Comparison of ENCODE assay signal across 8 cellular contexts in the genomic region with DNA sequence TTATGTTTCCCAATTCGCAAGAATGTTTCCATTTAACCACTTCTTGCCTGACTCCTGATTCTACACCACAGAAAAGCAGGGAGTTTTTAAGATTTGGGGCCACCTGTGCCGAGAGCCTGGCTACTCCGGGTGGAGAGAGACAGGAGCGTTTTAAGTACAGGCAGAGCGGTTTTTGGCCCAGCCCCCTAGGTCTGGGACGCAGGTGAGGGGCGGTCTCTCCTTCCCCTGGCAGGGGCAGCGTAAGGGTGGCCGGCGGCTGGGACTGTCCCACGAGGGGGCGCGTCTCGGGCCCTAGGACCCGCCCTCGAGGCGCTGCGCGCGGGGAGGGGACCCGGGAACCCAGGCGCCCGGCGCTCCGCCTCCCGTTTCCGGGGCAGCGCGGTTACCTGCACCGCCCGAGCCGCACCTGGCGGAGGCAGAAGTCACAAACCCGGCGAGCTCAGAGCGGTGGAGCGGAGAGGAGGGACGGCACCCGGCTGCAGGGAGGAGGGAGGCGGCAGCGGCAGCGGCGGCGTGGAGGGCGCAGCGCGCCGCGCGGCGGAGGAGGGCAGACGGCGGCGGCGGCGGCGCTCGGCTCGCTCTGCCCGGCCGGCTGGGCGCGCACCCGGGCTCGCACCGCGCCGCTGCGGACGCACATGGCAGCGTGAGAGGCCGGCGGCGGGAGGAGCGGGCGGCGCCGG. TPM values are rescaled to one million over a fixed set of nuclear protein-coding genes. Genes with fewer than 3 reads are reported as not detected.
DNase-seq lines count a peak whose midpoint lies in the region; ATAC-seq and TF ChIP-seq lines count a peak whose summit lies in the region.

Gene WWC1 (plus strand): TSS at position 365 of the 680 bp plus-strand sequence. CDS start 508 bp downstream, outside the sequence.

- peak within 1 kb of the TSS; percentile 36; the same call in 1 of the 2 replicates for H3K27ac ChIP-seq in Panc1 (ENCODE audit: low read length)
- H3K27ac ChIP-seq in psoas muscle, result no peak within 1 kb of the TSS

- 0 to 1% (median 1%) methylated on average over 18 to 78 of the region's 78 CpGs for WGBS in psoas muscle, 3 donors

- H3K36me3 ChIP-seq in Panc1 (ENCODE audit: control insufficient read depth, insufficient read depth, low read length), result no peaks in the 10 kb centered on the region
- H3K36me3 ChIP-seq in psoas muscle (ENCODE audit: insufficient read depth in 1 of 2, low read depth in 1 of 2), result no peaks in the 10 kb centered on the region

- in situ Hi-C loops in Panc1 (cut with HindIII; ENCODE audit: low pct_unique_long_range_greater_than_20kb, low sequenced_read_pairs), result no loop called here

- ATAC-seq in GM21360 (IDR thresholded peaks at IDR 0.05; ENCODE audit: unreplicated experiment) (peak; percentile 79), Panc1 (peak; percentile 91), Right ventricle myocardium superior (ENCODE audit: poor library complexity) (peak; percentile 72), psoas muscle (no peak)

- intact Hi-C loops in Panc1 (cut with micrococcal nuclease; ENCODE audit: unreplicated experiment) (no loop called here), Right ventricle myocardium superior (cut with DNase I) (no loop called here), psoas muscle (cut with DNase I) (no loop called here)

- CTCF ChIA-PET in Panc1 (lab: Charles Lee), result interaction anchor here (0.7 to 0.8 kb wide), 3 partner anchors 20 to 596 kb away, joined by 3 to 4 read pairs (median 3); no protein-coding TSS in a partner anchor

- TF ChIP-seq CTCF in Panc1 (IDR thresholded peaks at IDR 0.05) (peak; percentile 52), psoas muscle (IDR thresholded peaks at IDR 0.05) (no peak)

- H3K9me3 ChIP-seq in Panc1 (ENCODE audit: control insufficient read depth, insufficient read depth, low read depth, low read length) (no peaks in the 10 kb centered on the region), psoas muscle (no peaks in the 10 kb centered on the region)

- peaks cover 31% of the 10 kb centered on the region for H3K4me1 ChIP-seq in Panc1 (ENCODE audit: control insufficient read depth, insufficient read depth, low read length)
- no peaks in the 10 kb centered on the region for H3K4me1 ChIP-seq in psoas muscle

- H3K4me3 ChIP-seq in Panc1 (ENCODE audit: low read depth in 2 of 2, low read length in 2 of 2), result peak within 1 kb of the TSS; percentile 50 to 56
- peak within 1 kb of the TSS; percentile 46 for H3K4me3 ChIP-seq in psoas muscle

- BruUV-seq in Panc1 (replicated peaks; lab: Mats Ljungman, UMichigan), result no TSS peak

- peak; percentile 52 for DNase-seq in DMS 273 treated with DMSO at 0.1 percent for 48 hours (lab: John Stamatoyannopoulos, UW)
- DNase-seq in HK-2 (ENCODE audit: unreplicated experiment), result peak; percentile 84
- no peak for DNase-seq in Panc1 (ENCODE audit: low read depth, low spot score)
- peak; percentile 87 for DNase-seq in activated effector memory CD4-positive, alpha-beta T cell treated with anti-CD3 and anti-CD28 coated beads, Interleukin-2, amount 50 U/mL, for 16 hours
- DNase-seq in Right ventricle myocardium superior, result peak; percentile 45
- peak in 1 of 2 donors; percentile 14 for DNase-seq in psoas muscle
- DNase-seq in inferior parietal cortex (ENCODE audit: extremely low spot score), result no peak

- POLR2A ChIA-PET in Panc1 (lab: Charles Lee), result no interaction called here

- H3K27me3 ChIP-seq in Panc1 (ENCODE audit: control insufficient read depth, insufficient read depth, low read length), result no peaks in the 10 kb centered on the region
- peaks cover 3 to 43% (median 19%) of the 10 kb centered on the region in 3 donors for H3K27me3 ChIP-seq in psoas muscle (ENCODE audit: insufficient read depth in 3 of 3, low read length in 2 of 3)

RNA-seq across cellular contexts. Expression of gene WWC1, which starts in this region (rescaled TPM):
- total RNA-seq in Panc1 (2021; ENCODE audit: unreplicated experiment), result 29.4 TPM
- 21.0 TPM for polyA plus RNA-seq in Panc1 (2012; ENCODE audit: insufficient read length)
- total RNA-seq in Right ventricle myocardium superior, result 1.8 TPM
- total RNA-seq in psoas muscle, result under 1 TPM in 1 of 4 donors, not detected in 3; 0.25 TPM
- under 1 TPM; 0.03 to 0.13 (median 0.04) TPM for polyA plus RNA-seq in psoas muscle

Comparison
In these comparisons a context has a peak if more than half of its experiments do, and no peak if none do; other contexts are left out.
1. RNA of gene WWC1 (total RNA-seq): 29.4 TPM in Panc1 (single experiment); 1.8 TPM in Right ventricle myocardium superior (single experiment) and 0.25 TPM in psoas muscle; every median in the first group is over 10 times any median in the second.
2. DNase-seq: peak in DMS 273 treated with DMSO at 0.1 percent for 48 hours (single experiment), HK-2 (single experiment), activated effector memory CD4-positive, alpha-beta T cell treated with anti-CD3 and anti-CD28 coated beads, Interleukin-2, amount 50 U/mL, for 16 hours (single experiment) and Right ventricle myocardium superior (single experiment); none in Panc1 (single experiment) and inferior parietal cortex (single experiment).
3. ATAC-seq: peak in GM21360 (single experiment), Panc1 (single experiment) and Right ventricle myocardium superior (single experiment); none in psoas muscle (0 of 4).